In genomic region chr1:230251644-230252191, GRCh38 we compare ENCODE assay signal across 13 cellular contexts.
DNase-seq lines count a peak whose midpoint lies in the region; ATAC-seq, FAIRE-seq and TF ChIP-seq lines count a peak whose summit lies in the region.
"Had no signal": no experiment of that assay in that cellular context is flagged by ENCODE, and none has a peak within 500 bp of the region (broad histone marks: within the 10 kb centered on the region; RNA-seq: fewer than 3 reads in every experiment).

No MANE protein-coding gene starts in this region.

- no peak overlapping the region for H3K4me3 Mint-ChIP-seq in activated T-cell treated with anti-CD3 and anti-CD28 coated beads, Interleukin-2, amount 50 U/mL, for 24 hours
- no peak overlapping the region; a peak in 2 of 5 replicates for H3K4me3 Mint-ChIP-seq in H9

- no peak for ATAC-seq in thoracic aorta (ENCODE audit: insufficient number of reproducible peaks, low FRiP score, low read depth)
- ATAC-seq: Panc1 had no signal

- H3K4me1 ChIP-seq in H9 (ENCODE audit: insufficient read depth, low read length): peaks cover 11% of the 10 kb centered on the region
- H3K4me1 ChIP-seq in HUES64 (ENCODE audit: insufficient read depth, low read length): peaks cover 31% of the 10 kb centered on the region
- peaks cover 42 to 59% of the 10 kb centered on the region in 2 donors for H3K4me1 ChIP-seq in thoracic aorta (ENCODE audit: control insufficient read depth in 1 of 2, low read depth in 2 of 2)
- H3K4me1 ChIP-seq: breast epithelium had no signal

- peaks cover 96% of the 10 kb centered on the region for H3K36me3 Mint-ChIP-seq in activated T-cell treated with anti-CD3 and anti-CD28 coated beads, Interleukin-2, amount 50 U/mL, for 24 hours (ENCODE audit: low read depth)
- peaks cover 23 to 37% (median 24%) of the 10 kb centered on the region in 3 experiments for H3K36me3 Mint-ChIP-seq in H9 (ENCODE audit: insufficient read depth in 1 of 3, low read depth in 3 of 3)

- H3K4me2 ChIP-seq in H9 (ENCODE audit: insufficient read depth, insufficient read length, low read length): no peak overlapping the region

- no peaks in the 10 kb centered on the region for H3K27me3 Mint-ChIP-seq in activated T-cell treated with anti-CD3 and anti-CD28 coated beads, Interleukin-2, amount 50 U/mL, for 24 hours
- no peaks in the 10 kb centered on the region for H3K27me3 Mint-ChIP-seq in H9 (ENCODE audit: low read depth)

- H3T11ph ChIP-seq in H9 (ENCODE audit: low read length): no peak overlapping the region

- peak overlapping the region; percentile 58 for H3K27ac Mint-ChIP-seq in activated T-cell treated with anti-CD3 and anti-CD28 coated beads, Interleukin-2, amount 50 U/mL, for 24 hours
- H3K27ac Mint-ChIP-seq in H9: peak overlapping the region; percentile 52 to 91 (median 68)

- no peak overlapping the region for H3K23ac ChIP-seq in H9 (ENCODE audit: insufficient read length, low read depth, low read length)

- no peak overlapping the region for H2BK5ac ChIP-seq in H9 (ENCODE audit: insufficient read length, low read length)

- DNase-seq in activated T-cell treated with anti-CD3 and anti-CD28 coated beads, Interleukin-2, amount 50 U/mL, for 24 hours: no peak
- DNase-seq in activated T-cell treated with anti-CD3 and anti-CD28 coated beads for 4 hours (no peak), H9 (peak; percentile 24), thoracic aorta (ENCODE audit: low spot score) (no peak), epidermal melanocyte (ENCODE audit: insufficient read length, low spot score) (no peak), cerebellar nuclear complex (lab: John Stamatoyannopoulos, UW) (no peak), RCC 7860 (ENCODE audit: low spot score) (no peak)
- DNase-seq: activated CD4-positive, CD25-positive, alpha-beta regulatory T cell; foreskin fibroblast; NCI-H1105 treated with DMSO at 0.1 percent for 48 hours had no signal

- no peak overlapping the region for H2BK15ac ChIP-seq in H9 (ENCODE audit: low read depth, low read length)

- H3K56ac ChIP-seq in H9 (ENCODE audit: insufficient read length, low read depth, low read length): no peak overlapping the region

- H3K9ac ChIP-seq in H9 (ENCODE audit: extremely low read depth, insufficient read length, low read length): no peak overlapping the region
- peak overlapping the region; percentile 20; the same call in 1 of the 2 replicates for H3K9ac ChIP-seq in HUES64 (ENCODE audit: low read depth, low read length)

- no peak overlapping the region for H3K18ac ChIP-seq in H9 (ENCODE audit: insufficient read length, low read depth, low read length)

- no peaks in the 10 kb centered on the region for H3K23me2 ChIP-seq in H9 (ENCODE audit: insufficient read length, low read depth, low read length, poor library complexity, severe bottlenecking)

- H2BK20ac ChIP-seq in H9 (ENCODE audit: low read depth, low read length, poor library complexity, severe bottlenecking): no peak overlapping the region

- no peaks in the 10 kb centered on the region for H3K9me3 Mint-ChIP-seq in activated T-cell treated with anti-CD3 and anti-CD28 coated beads, Interleukin-2, amount 50 U/mL, for 24 hours
- H3K9me3 Mint-ChIP-seq in H9: no peaks in the 10 kb centered on the region

- H3K27ac ChIP-seq in H9 (ENCODE audit: insufficient read length, low read depth, low read length): no peak overlapping the region
- H3K27ac ChIP-seq in HUES64 (ENCODE audit: low read depth, low read length): peak overlapping the region; percentile 74
- peak overlapping the region; percentile 83 to 89 for H3K27ac ChIP-seq in thoracic aorta
- H3K27ac ChIP-seq: breast epithelium had no signal

- H3K14ac ChIP-seq in H9 (ENCODE audit: insufficient read depth, low read length): no peak overlapping the region

- peaks cover 30% of the 10 kb centered on the region for H3K4me1 Mint-ChIP-seq in activated T-cell treated with anti-CD3 and anti-CD28 coated beads, Interleukin-2, amount 50 U/mL, for 24 hours (ENCODE audit: low read depth)
- peaks cover 40 to 41% of the 10 kb centered on the region in 2 experiments for H3K4me1 Mint-ChIP-seq in H9

- no peaks in the 10 kb centered on the region for H3K79me1 ChIP-seq in H9 (ENCODE audit: insufficient read depth, low read depth, low read length, poor library complexity, severe bottlenecking)

- H4K91ac ChIP-seq in H9 (ENCODE audit: insufficient read length, low read depth, low read length): no peak overlapping the region

- H2AK5ac ChIP-seq in H9 (ENCODE audit: insufficient read length, low read length): no peak overlapping the region

- WGBS in H9 (ENCODE audit: extremely low coverage, insufficient read length, low lambda C conversion rate): no CpG with 5 or more reads among the region's 8 CpGs
- 63% methylated on average over 8 of the region's 8 CpGs for WGBS in HUES64

- H3K27me3 ChIP-seq in H9 (ENCODE audit: insufficient read depth, low read length): no peaks in the 10 kb centered on the region
- no peaks in the 10 kb centered on the region for H3K27me3 ChIP-seq in HUES64 (ENCODE audit: insufficient read depth, low read length)
- no peaks in the 10 kb centered on the region for H3K27me3 ChIP-seq in thoracic aorta (replicated peaks; ENCODE audit: insufficient read depth)
- H3K27me3 ChIP-seq: breast epithelium had no signal

- no peak for FAIRE-seq in RCC 7860 (lab: Jason Lieb, UNC)

- H2BK12ac ChIP-seq in H9 (ENCODE audit: insufficient read length, low read depth, low read length): no peak overlapping the region

- H4K5ac ChIP-seq in H9 (ENCODE audit: insufficient read length, low read depth, low read length): no peak overlapping the region

- no peaks in the 10 kb centered on the region for H3K79me2 ChIP-seq in H9 (ENCODE audit: insufficient read depth, low read length)

- H3K36me3 ChIP-seq in HUES64 (ENCODE audit: insufficient read depth, low read length) (peaks cover 11% of the 10 kb centered on the region), thoracic aorta (peaks cover 9% of the 10 kb centered on the region)
- H3K36me3 ChIP-seq: breast epithelium had no signal

- no peak overlapping the region for H2BK120ac ChIP-seq in H9 (ENCODE audit: low read depth, low read length, poor library complexity, severe bottlenecking)

- H3K4me3 ChIP-seq in HUES64 (ENCODE audit: low read length): no peak overlapping the region
- no peak overlapping the region for H3K4me3 ChIP-seq in thoracic aorta
- H3K4me3 ChIP-seq: breast epithelium had no signal

- H3K9me3 ChIP-seq in H9 (ENCODE audit: control insufficient read depth, low read depth, low read length): no peaks in the 10 kb centered on the region
- no peaks in the 10 kb centered on the region for H3K9me3 ChIP-seq in HUES64 (ENCODE audit: insufficient read depth, low read depth, low read length)
- H3K9me3 ChIP-seq in thoracic aorta: no peaks in the 10 kb centered on the region
- H3K9me3 ChIP-seq: breast epithelium had no signal

- no peak overlapping the region for H2AFZ ChIP-seq in H9 (ENCODE audit: low read length)

- no peak overlapping the region for H3K4ac ChIP-seq in H9 (ENCODE audit: low read depth, low read length)

- H4K8ac ChIP-seq in H9 (replicated peaks; ENCODE audit: insufficient read length, low read depth, low read length): no peak overlapping the region

- no peak for TF ChIP-seq CTCF in H9 (conservative IDR thresholded peaks at IDR 0.05)
- TF ChIP-seq CTCF in thoracic aorta (IDR thresholded peaks at IDR 0.05): no peak

- H4K20me1 ChIP-seq in H9 (ENCODE audit: control insufficient read depth, insufficient read depth, insufficient read length): no peaks in the 10 kb centered on the region
